ENCODE assay signal across 1 cellular context in genomic region chr6:130143709-130144108, GRCh38.
TF ChIP-seq lines count a peak whose summit lies in the region.

No MANE protein-coding gene starts in this region.

TF ChIP-seq in IMR-90, 13 proteins besides CTCF, POLR2A, EP300 and RAD21:
- peak; percentile 28; the same call in 1 of the 2 replicates for TF ChIP-seq FOS (IDR thresholded peaks at IDR 0.05; ENCODE audit: low read depth, low read length)
- no peak for TF ChIP-seq MXI1 (IDR thresholded peaks at IDR 0.05; ENCODE audit: borderline replicate concordance, low read depth, low read length)
TF ChIP-seq in IMR-90: peak in this region for 1.
